29 cellular contexts compared by ENCODE assay signal in the genomic region with DNA sequence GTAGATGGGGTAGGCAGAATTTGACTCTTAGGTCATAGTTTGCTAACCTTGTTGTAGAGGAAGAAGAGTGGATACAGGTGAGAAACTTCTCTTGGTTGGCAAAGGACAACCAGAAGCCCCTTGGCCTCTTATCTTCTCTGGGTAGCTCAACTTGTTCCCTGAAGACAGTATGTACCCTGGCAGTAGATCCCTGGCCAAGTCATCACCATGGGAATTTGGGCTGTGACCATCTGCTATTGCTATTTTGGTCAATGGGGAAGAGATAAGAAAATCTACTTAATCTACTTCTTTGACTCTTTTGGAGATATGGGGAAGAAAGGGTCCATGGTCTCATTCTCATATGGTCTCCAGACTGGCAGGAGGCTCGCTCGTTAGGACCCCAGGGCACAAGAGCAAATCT.
"Had no signal": no experiment of that assay in that cellular context is flagged by ENCODE, and none has a peak within 500 bp of the region (broad histone marks: within the 10 kb centered on the region; RNA-seq: fewer than 3 reads in every experiment).

No MANE protein-coding gene starts in this region.

- H3K9ac ChIP-seq: neural progenitor cell, parathyroid adenoma had no signal

- DNase-seq: activated CD4-positive, alpha-beta T cell treated with anti-CD3 and anti-CD28 coated beads for 48 hours; activated CD4-positive, alpha-beta T cell treated with anti-CD3 and anti-CD28 coated beads, Interleukin-2, amount 50 U/mL, for 48 hours; activated CD8-positive, alpha-beta memory T cell treated with anti-CD3 and anti-CD28 coated beads for 24 hours; activated effector memory CD4-positive, alpha-beta T cell treated with anti-CD3 and anti-CD28 coated beads, Interleukin-2, amount 50 U/mL, for 16 hours; activated naive CD4-positive, alpha-beta T cell treated with anti-CD3 and anti-CD28 coated beads for 36 hours; activated naive CD8-positive, alpha-beta T cell treated with anti-CD3 and anti-CD28 coated beads for 36 hours; amniotic stem cell; central memory CD4-positive, alpha-beta T cell; dermis blood vessel endothelial cell; effector memory CD4-positive, alpha-beta T cell; head of caudate nucleus; hypothalamus; immature natural killer cell; kidney; left colon; natural killer cell; occipital lobe; psoas muscle; spleen; stimulated activated naive CD4-positive, alpha-beta T cell; SW 1271; T1000; transverse colon; WERI-Rb-1 had no signal

- ATAC-seq: activated CD4-positive, CD25-positive, alpha-beta regulatory T cell treated with anti-CD3 and anti-CD28 coated beads, Interleukin-2, amount 50 U/mL, for 24 hours; left colon; natural killer cell; psoas muscle had no signal

- H3K27me3 ChIP-seq: breast epithelium, neural progenitor cell, spleen, suprapubic skin, transverse colon had no signal

- H3K27ac ChIP-seq: parathyroid adenoma, psoas muscle, spleen, suprapubic skin, transverse colon had no signal

- H3K4me2 ChIP-seq: neural progenitor cell had no signal

- H3K4me3 ChIP-seq: breast epithelium, neural progenitor cell, psoas muscle, spleen, suprapubic skin, transverse colon had no signal

- H3K36me3 ChIP-seq: breast epithelium, neural progenitor cell, spleen, suprapubic skin, transverse colon had no signal

- H3K4me1 ChIP-seq: psoas muscle had no signal

- H3K9me3 ChIP-seq: breast epithelium, psoas muscle, spleen, suprapubic skin, transverse colon had no signal

- H2AFZ ChIP-seq: neural progenitor cell, parathyroid adenoma had no signal
